20 cellular contexts compared by ENCODE assay signal in the genomic region with DNA sequence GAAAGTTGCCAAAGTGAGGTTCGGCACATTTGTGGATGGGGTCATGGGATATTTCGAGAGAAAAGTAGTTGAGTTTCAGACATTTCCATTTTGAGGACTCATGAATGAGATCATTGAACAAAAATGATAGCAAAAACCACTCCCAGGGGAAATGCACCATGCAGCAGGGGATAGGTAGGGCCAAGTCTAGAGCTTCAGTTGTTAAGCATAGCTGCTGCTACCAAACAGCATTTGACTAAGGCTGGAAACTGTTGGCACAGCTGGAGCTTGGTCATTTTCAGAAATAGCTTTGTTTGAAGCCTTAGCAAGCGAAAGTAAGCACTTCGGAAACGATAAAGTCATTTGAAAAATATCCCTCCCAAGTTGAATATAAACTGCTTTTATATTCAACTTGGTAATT.
"Had no signal": no experiment of that assay in that cellular context is flagged by ENCODE, and none has a peak within 500 bp of the region (broad histone marks: within the 10 kb centered on the region; RNA-seq: fewer than 3 reads in every experiment).

No MANE protein-coding gene starts in this region.

- H3K27ac Mint-ChIP-seq: nephron; stimulated activated memory B cell treated with anti-CD40 and anti-IgM and Interleukin-4, amounts not matched to agents 10 μg/mL and 1 μg/mL and 100 μg/mL, for 72 hours; stimulated activated naive CD8-positive, alpha-beta T cell treated with anti-CD3 and anti-CD28 coated beads, Interleukin-15, Interleukin-2, amounts not matched to agents 100 ng/mL and 50 ng/mL, for 24 hours had no signal

- H3K27me3 ChIP-seq: esophagus squamous epithelium, foreskin keratinocyte, right lobe of liver, tibial artery, upper lobe of right lung had no signal

- H3K4me3 ChIP-seq: esophagus squamous epithelium, psoas muscle, right lobe of liver, tibial artery, upper lobe of right lung had no signal

- H3K9ac ChIP-seq: parathyroid adenoma had no signal

- H3K27me3 Mint-ChIP-seq: naive B cell; stimulated activated memory B cell treated with anti-CD40 and anti-IgM and Interleukin-4, amounts not matched to agents 10 μg/mL and 1 μg/mL and 100 μg/mL, for 72 hours; stimulated activated naive CD8-positive, alpha-beta T cell treated with anti-CD3 and anti-CD28 coated beads, Interleukin-15, Interleukin-2, amounts not matched to agents 100 ng/mL and 50 ng/mL, for 24 hours had no signal

- ATAC-seq: foreskin keratinocyte; psoas muscle; right lobe of liver; stimulated activated memory B cell treated with anti-CD40 and anti-IgM and Interleukin-4, amounts not matched to agents 10 μg/mL and 1 μg/mL and 100 μg/mL, for 72 hours; upper lobe of right lung had no signal

- H2AFZ ChIP-seq: parathyroid adenoma had no signal

- H3K9me3 ChIP-seq: right lobe of liver, tibial artery, upper lobe of right lung had no signal

- H3K36me3 Mint-ChIP-seq: naive B cell; stimulated activated memory B cell treated with anti-CD40 and anti-IgM and Interleukin-4, amounts not matched to agents 10 μg/mL and 1 μg/mL and 100 μg/mL, for 72 hours had no signal

- H3K79me2 ChIP-seq: parathyroid adenoma had no signal

- H3K4me1 Mint-ChIP-seq: naive B cell; nephron; stimulated activated memory B cell treated with anti-CD40 and anti-IgM and Interleukin-4, amounts not matched to agents 10 μg/mL and 1 μg/mL and 100 μg/mL, for 72 hours had no signal

- H3K4me1 ChIP-seq: esophagus squamous epithelium, foreskin keratinocyte, parathyroid adenoma, psoas muscle, right lobe of liver, tibial artery, upper lobe of right lung had no signal

- H3K27ac ChIP-seq: esophagus squamous epithelium, foreskin keratinocyte, parathyroid adenoma, psoas muscle, right lobe of liver, tibial artery, upper lobe of right lung had no signal

- DNase-seq: dermis blood vessel endothelial cell; esophagus squamous epithelium; foreskin keratinocyte; head of caudate nucleus; hippocampal formation; kidney glomerular epithelial cell; mesendoderm; naive B cell; psoas muscle; retina; right lobe of liver; stimulated activated CD4-positive, alpha-beta T cell treated with anti-CD3 and anti-CD28 coated beads, Interleukin-15, amount 100 ng/mL, for 24 hours; stimulated activated CD4-positive, alpha-beta T cell treated with anti-CD3 and anti-CD28 coated beads, Interleukin-1b, Interleukin-23, amount 100 ng/mL, for 48 hours; stimulated activated CD4-positive, alpha-beta T cell treated with anti-CD3 and anti-CD28 coated beads, Interleukin-4, amount 100 ng/mL, for 24 hours; tibial artery; upper lobe of right lung had no signal

- H3K4me3 Mint-ChIP-seq: naive B cell; nephron; stimulated activated memory B cell treated with anti-CD40 and anti-IgM and Interleukin-4, amounts not matched to agents 10 μg/mL and 1 μg/mL and 100 μg/mL, for 72 hours; stimulated activated naive CD8-positive, alpha-beta T cell treated with anti-CD3 and anti-CD28 coated beads, Interleukin-15, Interleukin-2, amounts not matched to agents 100 ng/mL and 50 ng/mL, for 24 hours had no signal

- H3K36me3 ChIP-seq: esophagus squamous epithelium, right lobe of liver, tibial artery, upper lobe of right lung had no signal
